In the genomic region with DNA sequence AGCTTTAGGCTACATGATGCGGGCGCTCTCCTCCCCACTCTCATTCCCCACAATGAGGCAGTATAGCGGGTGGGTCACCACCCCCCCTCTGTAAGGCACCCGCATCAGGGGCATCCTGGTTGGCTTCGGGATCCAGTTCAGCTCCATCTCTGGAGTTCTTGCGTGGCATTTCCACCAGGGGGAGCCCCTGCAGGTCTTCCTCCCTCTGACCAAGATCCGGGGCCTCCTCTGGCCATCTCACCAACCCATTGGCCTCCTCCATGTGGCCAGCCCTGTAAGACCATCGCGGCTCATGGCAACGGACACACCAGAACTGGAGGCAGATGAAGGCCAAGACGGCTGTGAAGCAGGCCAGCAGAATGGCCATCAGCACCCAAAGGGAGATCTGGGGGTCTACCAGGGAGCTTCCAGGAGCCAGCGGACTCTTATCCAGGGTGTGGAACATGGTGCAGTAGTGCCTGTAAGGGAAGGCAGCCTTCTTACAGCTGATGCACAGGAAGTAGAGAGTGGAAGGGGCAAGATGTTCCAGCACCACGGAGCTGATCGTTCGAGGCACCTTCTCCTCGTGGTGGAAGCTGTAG, we compare ENCODE assay signal across 8 cellular contexts.
DNase-seq lines count a peak whose midpoint lies in the region; ATAC-seq, FAIRE-seq and TF ChIP-seq lines count a peak whose summit lies in the region.

No MANE protein-coding gene starts in this region.

- H3K4me3 Mint-ChIP-seq in natural killer cell (no peak overlapping the region), memory B cell (no peak overlapping the region)
- no peak overlapping the region for H3K4me3 Mint-ChIP-seq in natural killer cell treated with Interleukin-12 subunit alpha and Interleukin-12 subunit beta and Interleukin-15 and Interleukin-18, amount 100 ng/mL, for 72 hours

- H3K4me1 Mint-ChIP-seq in natural killer cell (peaks cover 8 to 12% of the 10 kb centered on the region in 2 donors), memory B cell (no peaks in the 10 kb centered on the region)
- H3K4me1 Mint-ChIP-seq in natural killer cell treated with Interleukin-12 subunit alpha and Interleukin-12 subunit beta and Interleukin-15 and Interleukin-18, amount 100 ng/mL, for 72 hours (ENCODE audit: low read depth in 2 of 2) = peaks cover 14 to 23% of the 10 kb centered on the region in 2 donors

- TF ChIP-seq EP300 in K562 (IDR thresholded peaks at IDR 0.05; ENCODE audit: low read length) = no peak

- H3K27me3 Mint-ChIP-seq in natural killer cell (ENCODE audit: low read depth in 2 of 2) (no peaks in the 10 kb centered on the region), memory B cell (no peaks in the 10 kb centered on the region)
- no peaks in the 10 kb centered on the region for H3K27me3 Mint-ChIP-seq in natural killer cell treated with Interleukin-12 subunit alpha and Interleukin-12 subunit beta and Interleukin-15 and Interleukin-18, amount 100 ng/mL, for 72 hours

- H2AFZ ChIP-seq in K562 (ENCODE audit: low read depth, low read length) = 0 out of 2 replicates have a peak overlapping the region, but pooled peaks have one; percentile 11

- H3K4me3 ChIP-seq in Peyer's patch (no peak overlapping the region), K562 (no peak overlapping the region)

- TF ChIP-seq CTCF in natural killer cell (IDR thresholded peaks at IDR 0.05) = peak; percentile 59
- peak in 5 of 6 experiments; percentile 34 to 60 (median 42) for TF ChIP-seq CTCF in Peyer's patch (IDR thresholded peaks at IDR 0.05)
- TF ChIP-seq CTCF in K562 (IDR thresholded peaks at IDR 0.05 in 2 of 3, conservative IDR thresholded peaks at IDR 0.05 in 1 of 3; ENCODE audit: insufficient read depth in 2 of 3, low read depth in 1 of 3, low read length in 3 of 3) = peak; percentile 67 to 75 (median 67)

- H3K27ac ChIP-seq in Peyer's patch = no peak overlapping the region
- no peak overlapping the region for H3K27ac ChIP-seq in K562 (ENCODE audit: extremely low read depth, low read depth, low read length)

- H3K36me3 ChIP-seq in Peyer's patch (no peaks in the 10 kb centered on the region), K562 (ENCODE audit: control insufficient read depth, insufficient read depth, low read length) (no peaks in the 10 kb centered on the region)

- no peak for FAIRE-seq in K562 (lab: Jason Lieb, UNC)

- H3K9me3 Mint-ChIP-seq in natural killer cell (no peaks in the 10 kb centered on the region), memory B cell (no peaks in the 10 kb centered on the region)
- H3K9me3 Mint-ChIP-seq in natural killer cell treated with Interleukin-12 subunit alpha and Interleukin-12 subunit beta and Interleukin-15 and Interleukin-18, amount 100 ng/mL, for 72 hours = no peaks in the 10 kb centered on the region

- ATAC-seq in natural killer cell (peak in 1 of 3 donors; percentile 48), K562 (peak; percentile 92), memory B cell (ENCODE audit: low read depth) (peak; percentile 51)
- ATAC-seq in natural killer cell treated with Interleukin-12 subunit alpha and Interleukin-12 subunit beta and Interleukin-15 and Interleukin-18, amount 100 ng/mL, for 72 hours = no peak

- 0 out of 2 replicates have a peak, but pooled peaks cover 4% of the 10 kb centered on the region for H4K20me1 ChIP-seq in K562 (replicated peaks; ENCODE audit: control insufficient read depth, insufficient read depth, low read length)

- intact Hi-C loops in natural killer cell (cut with micrococcal nuclease) (no loop called here), K562 (cut with micrococcal nuclease) (loop anchor here (5.0 kb wide), 2 partner anchors 129 to 374 kb away; no protein-coding TSS in a partner anchor), posterior vena cava (cut with DNase I) (no loop called here)

- H3K27me3 ChIP-seq in Peyer's patch (no peaks in the 10 kb centered on the region), K562 (ENCODE audit: control insufficient read depth in 2 of 2, insufficient read depth in 2 of 2, low read length in 2 of 2) (peaks cover 6 to 15% of the 10 kb centered on the region in 2 experiments; a peak in 4 of 5 replicates)

- 5% methylated on average over 13 of the region's 16 CpGs for WGBS in K562 (ENCODE audit: insufficient coverage, low coverage, missing lambda C conversion rate)

- H3K79me2 ChIP-seq in K562 (ENCODE audit: control insufficient read depth, insufficient read depth, low read length) = no peaks in the 10 kb centered on the region

- DNase-seq in natural killer cell (no peak), Peyer's patch (peak in 2 of 3 donors; percentile 29 to 63), K562 (ENCODE audit: extremely low read depth in 1 of 4, low spot score in 3 of 4) (peak; percentile 49 to 61 (median 52)), memory B cell (ENCODE audit: low spot score in 2 of 2) (peak; percentile 26 to 44), SHP77 treated with DMSO at 0.1 percent for 48 hours (lab: John Stamatoyannopoulos, UW) (no peak), posterior vena cava (ENCODE audit: low spot score) (no peak)
- no peak for DNase-seq in natural killer cell treated with Interleukin-12 subunit alpha and Interleukin-12 subunit beta and Interleukin-15 and Interleukin-18, amount 100 ng/mL, for 72 hours (ENCODE audit: low spot score)
- no peak for DNase-seq in effector CD4-positive, alpha-beta T cell

- BruUV-seq in K562 (replicated peaks; lab: Mats Ljungman, UMichigan) = no TSS peak

- no peak overlapping the region for H3K4me2 ChIP-seq in K562 (ENCODE audit: insufficient read depth, low read length)

- H3K27ac Mint-ChIP-seq in natural killer cell = no peak overlapping the region
- H3K27ac Mint-ChIP-seq in natural killer cell treated with Interleukin-12 subunit alpha and Interleukin-12 subunit beta and Interleukin-15 and Interleukin-18, amount 100 ng/mL, for 72 hours = peak overlapping the region in 1 of 2 donors; percentile 92
- H3K27ac Mint-ChIP-seq in memory B cell = peak overlapping the region; percentile 70

- H3K4me1 ChIP-seq in Peyer's patch = no peaks in the 10 kb centered on the region
- H3K4me1 ChIP-seq in K562 (replicated peaks in 1 of 2; ENCODE audit: control insufficient read depth in 2 of 2, insufficient read depth in 2 of 2, low read length in 2 of 2) = no peaks in the 10 kb centered on the region

- TF ChIP-seq POLR2A in Peyer's patch (IDR thresholded peaks at IDR 0.05) (no peak), K562 (conservative IDR thresholded peaks at IDR 0.05) (no peak)

- no peak overlapping the region for H3K9ac ChIP-seq in K562 (ENCODE audit: insufficient read depth in 1 of 2, low read depth in 2 of 2, low read length in 2 of 2)

- CTCF ChIA-PET in K562 (lab: Yijun Ruan, JAX; ENCODE audit: low intra/inter-chr PET ratio) = interaction anchor here (0.7 to 1.3 kb wide), 2 partner anchors 134 to 400 kb away, joined by 5 to 8 read pairs; a partner anchor contains a TSS

- POLR2A ChIA-PET in K562 (lab: Yijun Ruan, JAX) = no interaction called here

- no peaks in the 10 kb centered on the region for H3K9me3 ChIP-seq in Peyer's patch
- no peaks in the 10 kb centered on the region; the same call in 1 of the 2 replicates for H3K9me3 ChIP-seq in K562 (replicated peaks; ENCODE audit: control insufficient read depth, insufficient read depth, low read depth, low read length)

- TF ChIP-seq RAD21 in K562 (CRISPR knock-in tag; conservative IDR thresholded peaks at IDR 0.05 in 1 of 2, IDR thresholded peaks at IDR 0.05 in 1 of 2) = peak; percentile 41 to 57

- in situ Hi-C loops in K562 (cut with MboI) = loop anchor here (5.0 to 10.0 kb wide), 2 partner anchors 134 to 392 kb away; a partner anchor contains a TSS

- no peaks in the 10 kb centered on the region for H3K9me1 ChIP-seq in K562 (ENCODE audit: control insufficient read depth, insufficient read depth, low read length)

- peaks cover 25% of the 10 kb centered on the region for H3K36me3 Mint-ChIP-seq in natural killer cell
- peaks cover 23% of the 10 kb centered on the region for H3K36me3 Mint-ChIP-seq in natural killer cell treated with Interleukin-12 subunit alpha and Interleukin-12 subunit beta and Interleukin-15 and Interleukin-18, amount 100 ng/mL, for 72 hours
- peaks cover 38% of the 10 kb centered on the region for H3K36me3 Mint-ChIP-seq in memory B cell

TF ChIP-seq in K562, 482 proteins besides CTCF, POLR2A, EP300 and RAD21 (continues in another document):
- TF ChIP-seq SMC3 (conservative IDR thresholded peaks at IDR 0.05; ENCODE audit: insufficient read depth, low read depth, low read length) (peak; percentile 57; the same call in 1 of the 2 replicates), DDX20 (tag; IDR thresholded peaks at IDR 0.05; ENCODE audit: low read depth) (no peak), ZKSCAN1 (IDR thresholded peaks at IDR 0.05; ENCODE audit: low read depth, low read length) (peak; percentile 42; the same call in 1 of the 2 replicates), TCF3 (CRISPR knock-in tag; IDR thresholded peaks at IDR 0.05) (no peak), BCOR (IDR thresholded peaks at IDR 0.05) (no peak)
- TF ChIP-seq, protein P1, sequence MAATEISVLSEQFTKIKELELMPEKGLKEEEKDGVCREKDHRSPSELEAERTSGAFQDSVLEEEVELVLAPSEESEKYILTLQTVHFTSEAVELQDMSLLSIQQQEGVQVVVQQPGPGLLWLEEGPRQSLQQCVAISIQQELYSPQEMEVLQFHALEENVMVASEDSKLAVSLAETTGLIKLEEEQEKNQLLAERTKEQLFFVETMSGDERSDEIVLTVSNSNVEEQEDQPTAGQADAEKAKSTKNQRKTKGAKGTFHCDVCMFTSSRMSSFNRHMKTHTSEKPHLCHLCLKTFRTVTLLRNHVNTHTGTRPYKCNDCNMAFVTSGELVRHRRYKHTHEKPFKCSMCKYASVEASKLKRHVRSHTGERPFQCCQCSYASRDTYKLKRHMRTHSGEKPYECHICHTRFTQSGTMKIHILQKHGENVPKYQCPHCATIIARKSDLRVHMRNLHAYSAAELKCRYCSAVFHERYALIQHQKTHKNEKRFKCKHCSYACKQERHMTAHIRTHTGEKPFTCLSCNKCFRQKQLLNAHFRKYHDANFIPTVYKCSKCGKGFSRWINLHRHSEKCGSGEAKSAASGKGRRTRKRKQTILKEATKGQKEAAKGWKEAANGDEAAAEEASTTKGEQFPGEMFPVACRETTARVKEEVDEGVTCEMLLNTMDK (IDR thresholded peaks at IDR 0.05; ENCODE audit: borderline replicate concordance, insufficient read depth, low read depth, low read length, poor library complexity, severe bottlenecking) = peak; percentile 26
- TF ChIP-seq, protein P2, sequence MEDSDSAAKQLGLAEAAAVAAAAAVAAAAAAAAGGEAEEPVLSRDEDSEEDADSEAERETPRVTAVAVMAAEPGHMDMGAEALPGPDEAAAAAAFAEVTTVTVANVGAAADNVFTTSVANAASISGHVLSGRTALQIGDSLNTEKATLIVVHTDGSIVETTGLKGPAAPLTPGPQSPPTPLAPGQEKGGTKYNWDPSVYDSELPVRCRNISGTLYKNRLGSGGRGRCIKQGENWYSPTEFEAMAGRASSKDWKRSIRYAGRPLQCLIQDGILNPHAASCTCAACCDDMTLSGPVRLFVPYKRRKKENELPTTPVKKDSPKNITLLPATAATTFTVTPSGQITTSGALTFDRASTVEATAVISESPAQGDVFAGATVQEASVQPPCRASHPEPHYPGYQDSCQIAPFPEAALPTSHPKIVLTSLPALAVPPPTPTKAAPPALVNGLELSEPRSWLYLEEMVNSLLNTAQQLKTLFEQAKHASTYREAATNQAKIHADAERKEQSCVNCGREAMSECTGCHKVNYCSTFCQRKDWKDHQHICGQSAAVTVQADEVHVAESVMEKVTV (CRISPR knock-in tag; IDR thresholded peaks at IDR 0.05) = peak; percentile 14; the same call in 1 of the 2 replicates

Comparison
In these comparisons a context has a peak if more than half of its experiments do, and no peak if none do; other contexts are left out.
1. ATAC-seq: peak in K562 (single experiment) and memory B cell (single experiment); none in natural killer cell treated with Interleukin-12 subunit alpha and Interleukin-12 subunit beta and Interleukin-15 and Interleukin-18, amount 100 ng/mL, for 72 hours (0 of 2).
2. DNase-seq: peak in Peyer's patch (2 of 3), K562 (4 of 4) and memory B cell (2 of 2); none in natural killer cell (single experiment), natural killer cell treated with Interleukin-12 subunit alpha and Interleukin-12 subunit beta and Interleukin-15 and Interleukin-18, amount 100 ng/mL, for 72 hours (single experiment), effector CD4-positive, alpha-beta T cell (single experiment), SHP77 treated with DMSO at 0.1 percent for 48 hours (single experiment) and posterior vena cava (single experiment).
3. Peak in every context shown above with its lines, with median percentiles within 50 percentile points of each other: CTCF ChIP-seq.